In genomic region chr6:3328145-3328544, GRCh38 we compare ENCODE assay signal across 2 cellular contexts.
TF ChIP-seq lines count a peak whose summit lies in the region.

No MANE protein-coding gene starts in this region.

TF ChIP-seq in GM23338, 12 proteins besides CTCF, POLR2A, EP300 and RAD21 (continued from another document):
- no peak for TF ChIP-seq EZH2 (IDR thresholded peaks at IDR 0.05; ENCODE audit: low read depth, unreplicated experiment)
- TF ChIP-seq ZNF331 (CRISPR knock-in tag; IDR thresholded peaks at IDR 0.05; ENCODE audit: low read depth) = no peak
- no peak for TF ChIP-seq POLR2AphosphoS5 (IDR thresholded peaks at IDR 0.05; ENCODE audit: low read depth)
- TF ChIP-seq EZH2phosphoT487 (IDR thresholded peaks at IDR 0.05; ENCODE audit: unreplicated experiment) = no peak
- TF ChIP-seq, protein P1, sequence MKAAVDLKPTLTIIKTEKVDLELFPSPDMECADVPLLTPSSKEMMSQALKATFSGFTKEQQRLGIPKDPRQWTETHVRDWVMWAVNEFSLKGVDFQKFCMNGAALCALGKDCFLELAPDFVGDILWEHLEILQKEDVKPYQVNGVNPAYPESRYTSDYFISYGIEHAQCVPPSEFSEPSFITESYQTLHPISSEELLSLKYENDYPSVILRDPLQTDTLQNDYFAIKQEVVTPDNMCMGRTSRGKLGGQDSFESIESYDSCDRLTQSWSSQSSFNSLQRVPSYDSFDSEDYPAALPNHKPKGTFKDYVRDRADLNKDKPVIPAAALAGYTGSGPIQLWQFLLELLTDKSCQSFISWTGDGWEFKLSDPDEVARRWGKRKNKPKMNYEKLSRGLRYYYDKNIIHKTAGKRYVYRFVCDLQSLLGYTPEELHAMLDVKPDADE (IDR thresholded peaks at IDR 0.05) = no peak
- no peak for TF ChIP-seq NANOG (IDR thresholded peaks at IDR 0.05; ENCODE audit: borderline replicate concordance)

TF ChIP-seq in WTC11, 78 proteins besides CTCF, POLR2A, EP300 and RAD21 (continued from another document):
- TF ChIP-seq, protein P2, sequence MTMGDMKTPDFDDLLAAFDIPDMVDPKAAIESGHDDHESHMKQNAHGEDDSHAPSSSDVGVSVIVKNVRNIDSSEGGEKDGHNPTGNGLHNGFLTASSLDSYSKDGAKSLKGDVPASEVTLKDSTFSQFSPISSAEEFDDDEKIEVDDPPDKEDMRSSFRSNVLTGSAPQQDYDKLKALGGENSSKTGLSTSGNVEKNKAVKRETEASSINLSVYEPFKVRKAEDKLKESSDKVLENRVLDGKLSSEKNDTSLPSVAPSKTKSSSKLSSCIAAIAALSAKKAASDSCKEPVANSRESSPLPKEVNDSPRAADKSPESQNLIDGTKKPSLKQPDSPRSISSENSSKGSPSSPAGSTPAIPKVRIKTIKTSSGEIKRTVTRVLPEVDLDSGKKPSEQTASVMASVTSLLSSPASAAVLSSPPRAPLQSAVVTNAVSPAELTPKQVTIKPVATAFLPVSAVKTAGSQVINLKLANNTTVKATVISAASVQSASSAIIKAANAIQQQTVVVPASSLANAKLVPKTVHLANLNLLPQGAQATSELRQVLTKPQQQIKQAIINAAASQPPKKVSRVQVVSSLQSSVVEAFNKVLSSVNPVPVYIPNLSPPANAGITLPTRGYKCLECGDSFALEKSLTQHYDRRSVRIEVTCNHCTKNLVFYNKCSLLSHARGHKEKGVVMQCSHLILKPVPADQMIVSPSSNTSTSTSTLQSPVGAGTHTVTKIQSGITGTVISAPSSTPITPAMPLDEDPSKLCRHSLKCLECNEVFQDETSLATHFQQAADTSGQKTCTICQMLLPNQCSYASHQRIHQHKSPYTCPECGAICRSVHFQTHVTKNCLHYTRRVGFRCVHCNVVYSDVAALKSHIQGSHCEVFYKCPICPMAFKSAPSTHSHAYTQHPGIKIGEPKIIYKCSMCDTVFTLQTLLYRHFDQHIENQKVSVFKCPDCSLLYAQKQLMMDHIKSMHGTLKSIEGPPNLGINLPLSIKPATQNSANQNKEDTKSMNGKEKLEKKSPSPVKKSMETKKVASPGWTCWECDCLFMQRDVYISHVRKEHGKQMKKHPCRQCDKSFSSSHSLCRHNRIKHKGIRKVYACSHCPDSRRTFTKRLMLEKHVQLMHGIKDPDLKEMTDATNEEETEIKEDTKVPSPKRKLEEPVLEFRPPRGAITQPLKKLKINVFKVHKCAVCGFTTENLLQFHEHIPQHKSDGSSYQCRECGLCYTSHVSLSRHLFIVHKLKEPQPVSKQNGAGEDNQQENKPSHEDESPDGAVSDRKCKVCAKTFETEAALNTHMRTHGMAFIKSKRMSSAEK (CRISPR knock-in tag; IDR thresholded peaks at IDR 0.05; ENCODE audit: borderline replicate concordance) = no peak
- TF ChIP-seq ATF2 (CRISPR knock-in tag; IDR thresholded peaks at IDR 0.05; ENCODE audit: borderline replicate concordance, low read depth) (no peak), NFYB (CRISPR knock-in tag; conservative IDR thresholded peaks at IDR 0.05; ENCODE audit: low read depth) (no peak), TP53 (CRISPR knock-in tag; IDR thresholded peaks at IDR 0.05) (no peak), SP1 (CRISPR knock-in tag; conservative IDR thresholded peaks at IDR 0.05) (no peak), FOXK1 (CRISPR knock-in tag; IDR thresholded peaks at IDR 0.05) (no peak), NFATC4 (CRISPR knock-in tag; IDR thresholded peaks at IDR 0.05) (no peak), GRHL2 (CRISPR knock-in tag; IDR thresholded peaks at IDR 0.05; ENCODE audit: insufficient replicate concordance, severe bottlenecking) (no peak), PRRX2 (CRISPR knock-in tag; IDR thresholded peaks at IDR 0.05) (no peak)
- TF ChIP-seq, protein P3, sequence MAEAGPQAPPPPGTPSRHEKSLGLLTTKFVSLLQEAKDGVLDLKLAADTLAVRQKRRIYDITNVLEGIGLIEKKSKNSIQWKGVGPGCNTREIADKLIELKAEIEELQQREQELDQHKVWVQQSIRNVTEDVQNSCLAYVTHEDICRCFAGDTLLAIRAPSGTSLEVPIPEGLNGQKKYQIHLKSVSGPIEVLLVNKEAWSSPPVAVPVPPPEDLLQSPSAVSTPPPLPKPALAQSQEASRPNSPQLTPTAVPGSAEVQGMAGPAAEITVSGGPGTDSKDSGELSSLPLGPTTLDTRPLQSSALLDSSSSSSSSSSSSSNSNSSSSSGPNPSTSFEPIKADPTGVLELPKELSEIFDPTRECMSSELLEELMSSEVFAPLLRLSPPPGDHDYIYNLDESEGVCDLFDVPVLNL (CRISPR knock-in tag; IDR thresholded peaks at IDR 0.05; ENCODE audit: borderline replicate concordance, low read depth) = no peak
- TF ChIP-seq, protein P4, sequence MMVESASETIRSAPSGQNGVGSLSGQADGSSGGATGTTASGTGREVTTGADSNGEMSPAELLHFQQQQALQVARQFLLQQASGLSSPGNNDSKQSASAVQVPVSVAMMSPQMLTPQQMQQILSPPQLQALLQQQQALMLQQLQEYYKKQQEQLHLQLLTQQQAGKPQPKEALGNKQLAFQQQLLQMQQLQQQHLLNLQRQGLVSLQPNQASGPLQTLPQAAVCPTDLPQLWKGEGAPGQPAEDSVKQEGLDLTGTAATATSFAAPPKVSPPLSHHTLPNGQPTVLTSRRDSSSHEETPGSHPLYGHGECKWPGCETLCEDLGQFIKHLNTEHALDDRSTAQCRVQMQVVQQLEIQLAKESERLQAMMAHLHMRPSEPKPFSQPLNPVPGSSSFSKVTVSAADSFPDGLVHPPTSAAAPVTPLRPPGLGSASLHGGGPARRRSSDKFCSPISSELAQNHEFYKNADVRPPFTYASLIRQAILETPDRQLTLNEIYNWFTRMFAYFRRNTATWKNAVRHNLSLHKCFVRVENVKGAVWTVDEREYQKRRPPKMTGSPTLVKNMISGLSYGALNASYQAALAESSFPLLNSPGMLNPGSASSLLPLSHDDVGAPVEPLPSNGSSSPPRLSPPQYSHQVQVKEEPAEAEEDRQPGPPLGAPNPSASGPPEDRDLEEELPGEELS (CRISPR knock-in tag; IDR thresholded peaks at IDR 0.05) = no peak
TF ChIP-seq in WTC11: peak in this region for 0.
